ENCODE assay signal across 9 cellular contexts in genomic region chr18:61333271-61333745, GRCh38. TPM values are rescaled to one million over a fixed set of nuclear protein-coding genes. Genes with fewer than 3 reads are reported as not detected.
DNase-seq lines count a peak whose midpoint lies in the region; ATAC-seq and TF ChIP-seq lines count a peak whose summit lies in the region.
"Had no signal": no experiment of that assay in that cellular context is flagged by ENCODE, and none has a peak within 500 bp of the region (broad histone marks: within the 10 kb centered on the region; RNA-seq: fewer than 3 reads in every experiment).

Gene CDH20, plus strand, starts transcription at chr18:61333430.

- H3K4me1 ChIP-seq in HUES6 (ENCODE audit: control insufficient read depth, insufficient read depth, low read length) (peaks cover 20% of the 10 kb centered on the region), spleen (peaks cover 0 to 30% (median 19%) of the 10 kb centered on the region in 6 donors), thyroid gland (no peaks in the 10 kb centered on the region)

- 5 to 8% (median 5%) methylated on average over 16 to 32 of the region's 32 CpGs for WGBS in spleen, 5 donors
- 2% methylated on average over 5 to 25 of the region's 32 CpGs for WGBS in thyroid gland, 2 donors

- H3K27me3 ChIP-seq in HUES6 (ENCODE audit: control insufficient read depth, insufficient read depth, low read length) (peaks cover 46% of the 10 kb centered on the region), spleen (replicated peaks in 1 of 7) (peaks cover 0 to 67% (median 23%) of the 10 kb centered on the region in 7 donors), thyroid gland (no peaks in the 10 kb centered on the region)

- intact Hi-C loops in spleen (cut with DNase I; ENCODE audit: low total_unique reads) (no loop called here), thyroid gland (cut with DNase I) (no loop called here)

- no peak for TF ChIP-seq CTCF in chondrocyte (IDR thresholded peaks at IDR 0.05)
- no peak for TF ChIP-seq CTCF in spleen (IDR thresholded peaks at IDR 0.05 in 8 of 11, conservative IDR thresholded peaks at IDR 0.05 in 3 of 11)
- no peak for TF ChIP-seq CTCF in thyroid gland (IDR thresholded peaks at IDR 0.05)

- DNase-seq in chondrocyte (ENCODE audit: low spot score) (no peak), iPS-NIHi7 (ENCODE audit: extremely low spot score) (peak; percentile 53), spleen (no peak), NCI-H446 treated with DMSO at 0.1 percent for 48 hours (lab: John Stamatoyannopoulos, UW) (no peak), thyroid gland (no peak)

- ATAC-seq in HG03342 (IDR thresholded peaks at IDR 0.05; ENCODE audit: unreplicated experiment) (no peak), GM21528 (IDR thresholded peaks at IDR 0.05; ENCODE audit: low FRiP score, unreplicated experiment) (no peak)

- H3K9me3 Mint-ChIP-seq in chondrocyte (ENCODE audit: low read depth) = no peaks in the 10 kb centered on the region

- H3K36me3 ChIP-seq in HUES6 (ENCODE audit: control insufficient read depth, insufficient read depth, low read length) = no peaks in the 10 kb centered on the region
- H3K36me3 ChIP-seq in spleen = no peaks in the 10 kb centered on the region
- no peaks in the 10 kb centered on the region for H3K36me3 ChIP-seq in thyroid gland

- TF ChIP-seq POLR2A in spleen (IDR thresholded peaks at IDR 0.05) (no peak), thyroid gland (IDR thresholded peaks at IDR 0.05) (no peak)

- H3K27ac Mint-ChIP-seq in chondrocyte (ENCODE audit: unreplicated experiment) = no peak within 1 kb of the TSS

- no peaks in the 10 kb centered on the region for H3K36me3 Mint-ChIP-seq in chondrocyte (ENCODE audit: low read depth)

- peak within 1 kb of the TSS; percentile 75 for H3K9ac ChIP-seq in HUES6 (ENCODE audit: low read length)

- no peak within 1 kb of the TSS for H3K27ac ChIP-seq in HUES6 (ENCODE audit: low read depth, low read length)
- H3K27ac ChIP-seq in spleen = no peak within 1 kb of the TSS
- H3K27ac ChIP-seq in thyroid gland = no peak within 1 kb of the TSS

- H3K27me3 Mint-ChIP-seq in chondrocyte (ENCODE audit: low read depth) = peaks cover 50% of the 10 kb centered on the region

- peak within 1 kb of the TSS; percentile 67 for H3K4me3 Mint-ChIP-seq in chondrocyte (ENCODE audit: unreplicated experiment)

- H3K9me3 ChIP-seq in HUES6 (ENCODE audit: control insufficient read depth, insufficient read depth, low read depth, low read length) (no peaks in the 10 kb centered on the region), spleen (no peaks in the 10 kb centered on the region), thyroid gland (no peaks in the 10 kb centered on the region)

- H3K4me3 ChIP-seq in HUES6 (ENCODE audit: low read depth, low read length) (peak within 1 kb of the TSS; percentile 74), spleen (peak within 1 kb of the TSS in 7 of 8 donors; percentile 19 to 59 (median 30)), thyroid gland (replicated peaks in 1 of 3) (no peak within 1 kb of the TSS)

- peaks cover 26% of the 10 kb centered on the region for H3K4me1 Mint-ChIP-seq in chondrocyte (ENCODE audit: low read depth)

RNA-seq across cellular contexts. Expression of gene CDH20, which starts in this region (rescaled TPM):
- total RNA-seq in chondrocyte = not detected in 3 replicates
- total RNA-seq in spleen = not detected
- polyA plus RNA-seq in spleen = under 1 TPM in 2 of 3 donors, not detected in 1; 0.04 to 0.05 TPM
- total RNA-seq in thyroid gland = 1 to 10 TPM in 1 of 4 donors, under 1 TPM in 3; 0.39 to 1.2 (median 0.65) TPM
- total RNA-seq: myocyte had no signal

Comparison
In these comparisons a context has a peak if more than half of its experiments do, and no peak if none do; other contexts are left out.
1. H3K4me3 ChIP-seq: peak in HUES6 (single experiment) and spleen (7 of 8); none in thyroid gland (0 of 3).